In the genomic region with DNA sequence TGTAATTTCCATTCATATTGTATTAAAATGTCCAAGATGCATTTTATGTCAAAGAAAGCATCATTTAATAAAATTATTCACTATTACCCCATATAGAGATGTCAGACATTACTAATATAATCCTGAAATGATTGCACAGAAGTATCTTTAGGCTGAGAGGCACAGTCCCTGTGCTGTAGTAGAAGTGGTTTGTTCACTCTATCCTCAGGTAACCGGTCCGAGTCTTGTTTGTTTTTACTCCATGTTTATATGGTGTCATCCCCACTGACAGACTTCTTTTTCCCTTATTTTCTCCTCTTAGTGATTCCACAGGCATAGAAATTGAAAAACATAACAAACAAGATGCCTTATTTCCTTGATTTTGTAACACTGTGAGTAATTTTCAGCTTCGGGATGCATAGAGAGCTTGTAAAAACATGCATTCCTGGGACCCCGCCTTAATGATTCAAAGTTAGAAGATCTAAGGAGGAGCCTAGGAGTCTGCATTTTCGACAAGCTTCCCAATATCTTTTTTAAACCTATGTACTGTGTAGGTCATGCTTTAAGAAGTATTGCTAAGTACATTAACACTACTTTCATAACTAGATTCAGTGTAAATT, we compare ENCODE assay signal across 21 cellular contexts.
A peak's percentile ranks its signal among the peaks of the same experiment; 100 is the strongest.
DNase-seq lines count a peak whose midpoint lies in the region; ATAC-seq, FAIRE-seq and TF ChIP-seq lines count a peak whose summit lies in the region.
"Had no signal": no experiment of that assay in that cellular context is flagged by ENCODE, and none has a peak within 500 bp of the region (broad histone marks: within the 10 kb centered on the region; RNA-seq: fewer than 3 reads in every experiment).

No MANE protein-coding gene starts in this region.

- H3K27ac ChIP-seq in IMR-90 (ENCODE audit: insufficient read depth, low read length) = no peak overlapping the region
- H3K27ac ChIP-seq: C4-2B, RWPE1 had no signal

- dilution Hi-C loops in IMR-90 (cut with HindIII; ENCODE audit: low sequenced_read_pairs, unreplicated experiment) = no loop called here

- H3K4me1 ChIP-seq in IMR-90 (ENCODE audit: control insufficient read depth, insufficient read depth, low read length) (no peaks in the 10 kb centered on the region), skeletal muscle satellite cell (ENCODE audit: control insufficient read depth, insufficient read depth, low read length) (peaks cover 12% of the 10 kb centered on the region)

- H2BK5ac ChIP-seq in IMR-90 (ENCODE audit: low read depth, low read length, poor library complexity, severe bottlenecking) = no peak overlapping the region

- POLR2A ChIA-PET in IMR-90 (lab: Charles Lee; ENCODE audit: unreplicated experiment) = no interaction called here

- no peak overlapping the region for H3K9ac ChIP-seq in IMR-90 (ENCODE audit: low read depth, low read length)
- H3K9ac ChIP-seq in skeletal muscle satellite cell (ENCODE audit: low read depth, low read length) = no peak overlapping the region

- no peak overlapping the region for H2BK15ac ChIP-seq in IMR-90 (ENCODE audit: low read depth, low read length)

- no peak overlapping the region for H2AFZ ChIP-seq in IMR-90 (replicated peaks; ENCODE audit: low read length, poor library complexity)

- ATAC-seq in IMR-90 (ENCODE audit: low read depth) = peak; percentile 63
- no peak for ATAC-seq in HG02852 (IDR thresholded peaks at IDR 0.05; ENCODE audit: unreplicated experiment)
- ATAC-seq: HCT116, HepG2, PC-3 had no signal

- H3K27me3 ChIP-seq in IMR-90 (ENCODE audit: control insufficient read depth, insufficient read depth, low read length) (no peaks in the 10 kb centered on the region), bronchial epithelial cell (ENCODE audit: control insufficient read depth, insufficient read depth, low read length) (no peaks in the 10 kb centered on the region), skeletal muscle satellite cell (ENCODE audit: control insufficient read depth, insufficient read depth, low read length) (no peaks in the 10 kb centered on the region)

- H3K56ac ChIP-seq in IMR-90 (ENCODE audit: extremely low read depth, insufficient read depth, low read length) = no peak overlapping the region

- H4K5ac ChIP-seq in IMR-90 (ENCODE audit: low read depth, low read length) = no peak overlapping the region

- no peak overlapping the region for H2AK5ac ChIP-seq in IMR-90 (ENCODE audit: low read depth, low read length)

- TF ChIP-seq POLR2A in IMR-90 (IDR thresholded peaks at IDR 0.05; ENCODE audit: low read depth, low read length) = no peak

- no peak overlapping the region for H3K18ac ChIP-seq in IMR-90 (ENCODE audit: low read depth, low read length)

- no peak overlapping the region for H3K14ac ChIP-seq in IMR-90 (replicated peaks; ENCODE audit: low read depth, low read length)

- no CpG with 5 or more reads among the region's 5 CpGs for WGBS in IMR-90 (ENCODE audit: extremely low coverage in 2 of 2, insufficient read length in 1 of 2), 2 experiments

- no peaks in the 10 kb centered on the region for H3K36me3 ChIP-seq in IMR-90 (ENCODE audit: control insufficient read depth, insufficient read depth, low read length)
- H3K36me3 ChIP-seq in bronchial epithelial cell (ENCODE audit: control insufficient read depth, insufficient read depth, low read length) = no peaks in the 10 kb centered on the region
- no peaks in the 10 kb centered on the region for H3K36me3 ChIP-seq in skeletal muscle satellite cell (ENCODE audit: insufficient read depth, low read length)

- H3K9me3 ChIP-seq in IMR-90 (ENCODE audit: control insufficient read depth, insufficient read depth, low read length) = no peaks in the 10 kb centered on the region
- no peaks in the 10 kb centered on the region for H3K9me3 ChIP-seq in skeletal muscle satellite cell (replicated peaks; ENCODE audit: low read length)

- H3K4me3 ChIP-seq in IMR-90 (ENCODE audit: insufficient read depth, low read depth, low read length) = no peak overlapping the region
- H3K4me3 ChIP-seq in bronchial epithelial cell (ENCODE audit: low read depth, low read length) = no peak overlapping the region
- H3K4me3 ChIP-seq in fibroblast of villous mesenchyme (ENCODE audit: low read depth, low read length) = no peak overlapping the region
- no peak overlapping the region for H3K4me3 ChIP-seq in skeletal muscle satellite cell (ENCODE audit: low read length)

- H4K8ac ChIP-seq in IMR-90 (ENCODE audit: low read depth in 2 of 2, low read length in 2 of 2) = no peak overlapping the region

- no TSS peak for BruUV-seq in IMR-90 (replicated peaks; lab: Mats Ljungman, UMichigan)

- TF ChIP-seq RAD21 in IMR-90 (IDR thresholded peaks at IDR 0.05; ENCODE audit: low read length) = no peak

- no peak overlapping the region for H2BK20ac ChIP-seq in IMR-90 (ENCODE audit: low read depth, low read length)

- no peak overlapping the region for H2AK9ac ChIP-seq in IMR-90 (replicated peaks; ENCODE audit: low read depth, low read length, poor library complexity)

- in situ Hi-C loops in IMR-90 (cut with MboI; ENCODE audit: low sequenced_read_pairs) = no loop called here

- no peak overlapping the region for H4K91ac ChIP-seq in IMR-90 (ENCODE audit: insufficient read depth, low read depth, low read length)

- H3K4me2 ChIP-seq in IMR-90 (ENCODE audit: low read depth, low read length) (no peak overlapping the region), skeletal muscle satellite cell (ENCODE audit: low read length) (peak overlapping the region; percentile 39)

- H2BK120ac ChIP-seq in IMR-90 (ENCODE audit: low read depth, low read length) = no peak overlapping the region

- H3K79me1 ChIP-seq in IMR-90 (ENCODE audit: low read depth in 1 of 2, low read length in 2 of 2) = no peaks in the 10 kb centered on the region

- no peaks in the 10 kb centered on the region for H3K9me1 ChIP-seq in IMR-90 (ENCODE audit: insufficient read depth, low read length)

- H4K20me1 ChIP-seq in IMR-90 (ENCODE audit: insufficient read depth, low read length) = no peaks in the 10 kb centered on the region

- DNase-seq in IMR-90 = peak; percentile 28
- DNase-seq in bronchial epithelial cell (ENCODE audit: low read depth) = peak; percentile 95
- DNase-seq in fibroblast of villous mesenchyme (ENCODE audit: low read depth) = peak; percentile 27
- no peak for DNase-seq in T-helper 9 cell
- DNase-seq in D341Med (ENCODE audit: low spot score) = no peak
- DNase-seq: ACHN, AML-193, DND-41, GDM1, KG1, NCI-H1436, NCI-H1930, NCI-H345, NCI-H526, PC-3 had no signal

- intact Hi-C loops in IMR-90 (cut with micrococcal nuclease) = no loop called here

- no peak for FAIRE-seq in bronchial epithelial cell (lab: Jason Lieb, UNC)
- FAIRE-seq: HepG2 had no signal

- no peak overlapping the region for H3K23ac ChIP-seq in IMR-90 (ENCODE audit: low read depth, low read length)

- CTCF ChIA-PET in IMR-90 (lab: Yijun Ruan, JAX) = no interaction called here

- H3K4ac ChIP-seq in IMR-90 (ENCODE audit: low read depth, low read length) = no peak overlapping the region

- TF ChIP-seq CTCF in IMR-90 (conservative IDR thresholded peaks at IDR 0.05; ENCODE audit: low read depth, low read length) (no peak), bronchial epithelial cell (IDR thresholded peaks at IDR 0.05; ENCODE audit: insufficient read depth, low read length, severe bottlenecking) (no peak), fibroblast of villous mesenchyme (IDR thresholded peaks at IDR 0.05; ENCODE audit: insufficient read depth, low read depth, low read length) (no peak)

TF ChIP-seq in IMR-90, 13 proteins besides CTCF, POLR2A, EP300 and RAD21:
- no peak for TF ChIP-seq MAZ (IDR thresholded peaks at IDR 0.05; ENCODE audit: borderline replicate concordance, low read depth, low read length)
- no peak for TF ChIP-seq CEBPB (IDR thresholded peaks at IDR 0.05; ENCODE audit: low read depth, low read length)
- TF ChIP-seq BHLHE40 (IDR thresholded peaks at IDR 0.05; ENCODE audit: low read depth, low read length) = no peak
- TF ChIP-seq FOS (IDR thresholded peaks at IDR 0.05; ENCODE audit: low read depth, low read length) = no peak
- TF ChIP-seq MXI1 (IDR thresholded peaks at IDR 0.05; ENCODE audit: borderline replicate concordance, low read depth, low read length) = no peak
- TF ChIP-seq, protein P1, sequence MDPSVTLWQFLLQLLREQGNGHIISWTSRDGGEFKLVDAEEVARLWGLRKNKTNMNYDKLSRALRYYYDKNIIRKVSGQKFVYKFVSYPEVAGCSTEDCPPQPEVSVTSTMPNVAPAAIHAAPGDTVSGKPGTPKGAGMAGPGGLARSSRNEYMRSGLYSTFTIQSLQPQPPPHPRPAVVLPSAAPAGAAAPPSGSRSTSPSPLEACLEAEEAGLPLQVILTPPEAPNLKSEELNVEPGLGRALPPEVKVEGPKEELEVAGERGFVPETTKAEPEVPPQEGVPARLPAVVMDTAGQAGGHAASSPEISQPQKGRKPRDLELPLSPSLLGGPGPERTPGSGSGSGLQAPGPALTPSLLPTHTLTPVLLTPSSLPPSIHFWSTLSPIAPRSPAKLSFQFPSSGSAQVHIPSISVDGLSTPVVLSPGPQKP (IDR thresholded peaks at IDR 0.05; ENCODE audit: borderline replicate concordance, low read depth, low read length) = no peak
- no peak for TF ChIP-seq RCOR1 (IDR thresholded peaks at IDR 0.05; ENCODE audit: insufficient replicate concordance, low read length)
- TF ChIP-seq NFE2L2 (IDR thresholded peaks at IDR 0.05; ENCODE audit: low read depth, low read length) = no peak
- TF ChIP-seq CHD1 (IDR thresholded peaks at IDR 0.05; ENCODE audit: low read depth, low read length) = no peak
- TF ChIP-seq, protein P2, sequence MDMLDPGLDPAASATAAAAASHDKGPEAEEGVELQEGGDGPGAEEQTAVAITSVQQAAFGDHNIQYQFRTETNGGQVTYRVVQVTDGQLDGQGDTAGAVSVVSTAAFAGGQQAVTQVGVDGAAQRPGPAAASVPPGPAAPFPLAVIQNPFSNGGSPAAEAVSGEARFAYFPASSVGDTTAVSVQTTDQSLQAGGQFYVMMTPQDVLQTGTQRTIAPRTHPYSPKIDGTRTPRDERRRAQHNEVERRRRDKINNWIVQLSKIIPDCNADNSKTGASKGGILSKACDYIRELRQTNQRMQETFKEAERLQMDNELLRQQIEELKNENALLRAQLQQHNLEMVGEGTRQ (IDR thresholded peaks at IDR 0.05; ENCODE audit: low read depth, low read length) = no peak
- no peak for TF ChIP-seq RFX5 (IDR thresholded peaks at IDR 0.05; ENCODE audit: low read depth, low read length)
- no peak for TF ChIP-seq MAFK (IDR thresholded peaks at IDR 0.05; ENCODE audit: low read depth, low read length)
- no peak for TF ChIP-seq SMC3 (IDR thresholded peaks at IDR 0.05; ENCODE audit: low read depth, low read length)
TF ChIP-seq in IMR-90: peak in this region for 0.

Comparison
In these comparisons a context has a peak if more than half of its experiments do, and no peak if none do; other contexts are left out.
1. DNase-seq: peak in IMR-90 (single experiment), bronchial epithelial cell (single experiment) and fibroblast of villous mesenchyme (single experiment); none in T-helper 9 cell (single experiment) and D341Med (single experiment).